Comparison of ENCODE assay signal across 9 cellular contexts in genomic region chr18:8982416-8983183, GRCh38.
DNase-seq lines count a peak whose midpoint lies in the region; ATAC-seq and TF ChIP-seq lines count a peak whose summit lies in the region.
"Had no signal": no experiment of that assay in that cellular context is flagged by ENCODE, and none has a peak within 500 bp of the region (broad histone marks: within the 10 kb centered on the region; RNA-seq: fewer than 3 reads in every experiment).

No MANE protein-coding gene starts in this region.

- H3K27ac ChIP-seq in SJSA1, result no peak overlapping the region

- H3K4me1 Mint-ChIP-seq in activated naive CD8-positive, alpha-beta T cell treated with anti-CD3 and anti-CD28 coated beads for 36 hours, result no peaks in the 10 kb centered on the region

- no peaks in the 10 kb centered on the region for H3K36me3 Mint-ChIP-seq in activated naive CD8-positive, alpha-beta T cell treated with anti-CD3 and anti-CD28 coated beads for 36 hours

- H3K9me3 ChIP-seq in SJSA1 (replicated peaks), result no peaks in the 10 kb centered on the region

- ATAC-seq in GM21529 (IDR thresholded peaks at IDR 0.05; ENCODE audit: unreplicated experiment), result no peak
- ATAC-seq in HG02840 (IDR thresholded peaks at IDR 0.05; ENCODE audit: low FRiP score, unreplicated experiment), result no peak

- no peaks in the 10 kb centered on the region for H3K27me3 Mint-ChIP-seq in activated naive CD8-positive, alpha-beta T cell treated with anti-CD3 and anti-CD28 coated beads for 36 hours

- H3K4me3 Mint-ChIP-seq in activated naive CD8-positive, alpha-beta T cell treated with anti-CD3 and anti-CD28 coated beads for 36 hours, result no peak overlapping the region
- H3K4me3 Mint-ChIP-seq: T-helper 1 cell treated with Interleukin-12 subunit alpha and Interleukin-12 subunit beta and Interleukin-4 antibody, amounts not matched to agents 30 μg/mL and 1 μg/mL, for 36 hours had no signal

- no peaks in the 10 kb centered on the region for H3K9me3 Mint-ChIP-seq in activated naive CD8-positive, alpha-beta T cell treated with anti-CD3 and anti-CD28 coated beads for 36 hours
- H3K9me3 Mint-ChIP-seq: T-helper 1 cell treated with Interleukin-12 subunit alpha and Interleukin-12 subunit beta and Interleukin-4 antibody, amounts not matched to agents 30 μg/mL and 1 μg/mL, for 36 hours had no signal

- no peaks in the 10 kb centered on the region for H3K36me3 ChIP-seq in SJSA1

- DNase-seq in DMS 273 (lab: John Stamatoyannopoulos, UW; ENCODE audit: unreplicated experiment), result peak; percentile 85
- peak; percentile 67 for DNase-seq in HuH-7 (ENCODE audit: low spot score)
- DNase-seq in SJSA1 (ENCODE audit: low read depth in 1 of 2, low spot score in 2 of 2), result peak; percentile 61 to 62
- peak; percentile 68 for DNase-seq in fibroblast of pulmonary artery (ENCODE audit: low read depth)
- peak; percentile 43 for DNase-seq in retinal pigment epithelial cell (ENCODE audit: low read depth)
- DNase-seq in activated naive CD8-positive, alpha-beta T cell treated with anti-CD3 and anti-CD28 coated beads for 36 hours, result no peak

- H3K4me3 ChIP-seq in SJSA1 (no peak overlapping the region), fibroblast of pulmonary artery (replicated peaks; ENCODE audit: low read depth, low read length) (no peak overlapping the region), retinal pigment epithelial cell (ENCODE audit: low read length) (no peak overlapping the region)

- no peaks in the 10 kb centered on the region for H3K27me3 ChIP-seq in SJSA1 (replicated peaks)

- peaks cover 40% of the 10 kb centered on the region for H3K4me1 ChIP-seq in SJSA1 (replicated peaks)

- TF ChIP-seq CTCF in fibroblast of pulmonary artery (IDR thresholded peaks at IDR 0.05; ENCODE audit: low read length, missing control alignments) (peak; percentile 46), retinal pigment epithelial cell (conservative IDR thresholded peaks at IDR 0.05; ENCODE audit: low read depth, low read length) (peak; percentile 60)

- H3K27ac Mint-ChIP-seq in activated naive CD8-positive, alpha-beta T cell treated with anti-CD3 and anti-CD28 coated beads for 36 hours, result no peak overlapping the region
- H3K27ac Mint-ChIP-seq: T-helper 1 cell treated with Interleukin-12 subunit alpha and Interleukin-12 subunit beta and Interleukin-4 antibody, amounts not matched to agents 30 μg/mL and 1 μg/mL, for 36 hours had no signal
